19 cellular contexts compared by ENCODE assay signal in genomic region chr6:159254186-159254585, GRCh38.
"Had no signal": no experiment of that assay in that cellular context is flagged by ENCODE, and none has a peak within 500 bp of the region (broad histone marks: within the 10 kb centered on the region; RNA-seq: fewer than 3 reads in every experiment).

No MANE protein-coding gene starts in this region.

- H3K4me3 ChIP-seq: breast epithelium, gastrocnemius medialis, heart right ventricle, ovary, sigmoid colon had no signal

- H3K27ac Mint-ChIP-seq: activated CD8-positive, alpha-beta T cell treated with anti-CD3 and anti-CD28 coated beads for 36 hours; activated naive CD8-positive, alpha-beta T cell treated with anti-CD3 and anti-CD28 coated beads, Interleukin-2, amount 10 ng/mL, durations not matched to agents 7 days and 5 days; activated T-cell treated with anti-CD3 and anti-CD28 coated beads, Interleukin-2, amount 50 U/mL, for 72 hours; nephron progenitor cell; stimulated activated naive CD8-positive, alpha-beta T cell treated with anti-CD3 and anti-CD28 coated beads, Interleukin-15, Interleukin-2, amounts not matched to agents 100 ng/mL and 50 ng/mL, for 24 hours had no signal

- H3K4me1 Mint-ChIP-seq: activated naive CD8-positive, alpha-beta T cell treated with anti-CD3 and anti-CD28 coated beads, Interleukin-2, amount 10 ng/mL, durations not matched to agents 7 days and 5 days; nephron progenitor cell had no signal

- H3K9me3 Mint-ChIP-seq: activated CD8-positive, alpha-beta T cell treated with anti-CD3 and anti-CD28 coated beads for 36 hours; activated naive CD8-positive, alpha-beta T cell treated with anti-CD3 and anti-CD28 coated beads, Interleukin-2, amount 10 ng/mL, durations not matched to agents 7 days and 5 days; stimulated activated naive CD8-positive, alpha-beta T cell treated with anti-CD3 and anti-CD28 coated beads, Interleukin-15, Interleukin-2, amounts not matched to agents 100 ng/mL and 50 ng/mL, for 24 hours had no signal

- DNase-seq: activated CD4-positive, alpha-beta T cell treated with anti-CD3 and anti-CD28 coated beads for 1 hour; activated CD8-positive, alpha-beta memory T cell treated with anti-CD3 and anti-CD28 coated beads, Interleukin-2, amount 50 U/mL, for 4 hours; activated CD8-positive, alpha-beta T cell treated with anti-CD3 and anti-CD28 coated beads for 36 hours; activated naive CD8-positive, alpha-beta T cell treated with anti-CD3 and anti-CD28 coated beads, Interleukin-2, amount 10 ng/mL, durations not matched to agents 7 days and 5 days; activated T-cell treated with anti-CD3 and anti-CD28 coated beads, Interleukin-2, amount 50 U/mL, for 72 hours; aorta; dermis blood vessel endothelial cell; erythroblast; gastrocnemius medialis; heart right ventricle; left ventricle myocardium superior; mesendoderm; nephron progenitor cell; ovary; sigmoid colon; stimulated activated CD4-positive, alpha-beta T cell treated with anti-CD3 and anti-CD28 coated beads, Interleukin-12 subunit alpha, Interleukin-12 subunit beta, amount 100 ng/mL, for 4 hours; T-helper 9 cell had no signal

- H3K36me3 ChIP-seq: breast epithelium, gastrocnemius medialis, heart right ventricle, ovary, sigmoid colon had no signal

- H3K4me1 ChIP-seq: breast epithelium, gastrocnemius medialis had no signal

- H3K36me3 Mint-ChIP-seq: activated naive CD8-positive, alpha-beta T cell treated with anti-CD3 and anti-CD28 coated beads, Interleukin-2, amount 10 ng/mL, durations not matched to agents 7 days and 5 days had no signal

- H3K4me3 Mint-ChIP-seq: activated CD8-positive, alpha-beta T cell treated with anti-CD3 and anti-CD28 coated beads for 36 hours; activated naive CD8-positive, alpha-beta T cell treated with anti-CD3 and anti-CD28 coated beads, Interleukin-2, amount 10 ng/mL, durations not matched to agents 7 days and 5 days; activated T-cell treated with anti-CD3 and anti-CD28 coated beads, Interleukin-2, amount 50 U/mL, for 72 hours; nephron progenitor cell; stimulated activated naive CD8-positive, alpha-beta T cell treated with anti-CD3 and anti-CD28 coated beads, Interleukin-15, Interleukin-2, amounts not matched to agents 100 ng/mL and 50 ng/mL, for 24 hours had no signal

- H3K9me3 ChIP-seq: breast epithelium, gastrocnemius medialis, heart right ventricle, ovary, sigmoid colon had no signal

- H3K27ac ChIP-seq: breast epithelium, gastrocnemius medialis, heart right ventricle, ovary had no signal

- H3K27me3 ChIP-seq: breast epithelium, gastrocnemius medialis, ovary, sigmoid colon had no signal
